ENCODE assay signal across 14 cellular contexts in the genomic region with DNA sequence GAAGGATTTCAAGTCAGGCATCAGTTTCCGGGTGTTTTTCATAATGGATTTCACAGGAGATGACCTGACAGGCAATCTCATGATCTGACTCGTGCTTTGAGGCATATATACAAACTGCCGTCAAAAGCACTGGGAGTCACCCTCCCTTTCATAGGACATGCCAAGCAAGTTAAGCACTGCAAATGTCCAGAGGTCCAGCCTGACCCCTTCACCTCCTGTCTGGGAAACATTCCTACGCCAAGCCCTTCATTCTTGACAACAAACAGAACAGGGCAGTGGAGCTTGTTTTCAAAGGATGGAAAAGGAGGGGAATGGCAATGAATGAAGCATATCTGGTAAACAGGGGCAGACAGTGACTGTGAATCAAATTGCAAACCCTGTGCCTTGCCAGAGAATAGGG.
"Had no signal": no experiment of that assay in that cellular context is flagged by ENCODE, and none has a peak within 500 bp of the region (broad histone marks: within the 10 kb centered on the region; RNA-seq: fewer than 3 reads in every experiment).

No MANE protein-coding gene starts in this region.

- H3K27me3 ChIP-seq: gastrocnemius medialis, heart right ventricle, left lung, ovary had no signal

- H3K36me3 Mint-ChIP-seq: naive thymus-derived CD4-positive, alpha-beta T cell; type B pancreatic cell had no signal

- H3K9me3 ChIP-seq: gastrocnemius medialis, heart right ventricle, left lung, ovary had no signal

- H3K36me3 ChIP-seq: gastrocnemius medialis, heart right ventricle, left lung, ovary had no signal

- H3K9me3 Mint-ChIP-seq: naive thymus-derived CD4-positive, alpha-beta T cell; neural crest cell; type B pancreatic cell had no signal

- ATAC-seq: esophagus mucosa; gastrocnemius medialis; heart right ventricle; left lung; naive thymus-derived CD4-positive, alpha-beta T cell; right cardiac atrium had no signal

- H3K4me3 ChIP-seq: gastrocnemius medialis, heart right ventricle, left lung, ovary had no signal

- H3K27ac ChIP-seq: gastrocnemius medialis, heart right ventricle, left lung, ovary had no signal

- DNase-seq: effector memory CD4-positive, alpha-beta T cell; gastrocnemius medialis; heart right ventricle; left lung; naive thymus-derived CD4-positive, alpha-beta T cell; nucleus accumbens; ovary; right cardiac atrium; small intestine; stimulated activated CD4-positive, alpha-beta T cell treated with anti-CD3 and anti-CD28 coated beads, Interleukin-2, amount 100 ng/mL, for 48 hours; stimulated activated naive CD4-positive, alpha-beta T cell treated with Interleukin-2 at 50 U/mL for 16 hours had no signal

- H3K4me3 Mint-ChIP-seq: naive thymus-derived CD4-positive, alpha-beta T cell; neural crest cell; type B pancreatic cell had no signal

- H3K27me3 Mint-ChIP-seq: naive thymus-derived CD4-positive, alpha-beta T cell; type B pancreatic cell had no signal

- H3K27ac Mint-ChIP-seq: naive thymus-derived CD4-positive, alpha-beta T cell; type B pancreatic cell had no signal

- H3K4me1 ChIP-seq: gastrocnemius medialis, left lung had no signal
